14 cellular contexts compared by ENCODE assay signal in genomic region chr2:47250576-47251403, GRCh38.
A peak's percentile ranks its signal among the peaks of the same experiment; 100 is the strongest.
DNase-seq lines count a peak whose midpoint lies in the region; ATAC-seq, FAIRE-seq and TF ChIP-seq lines count a peak whose summit lies in the region.
"Had no signal": no experiment of that assay in that cellular context is flagged by ENCODE, and none has a peak within 500 bp of the region (broad histone marks: within the 10 kb centered on the region; RNA-seq: fewer than 3 reads in every experiment).

No MANE protein-coding gene starts in this region.

- H3K9me3 ChIP-seq in hepatocyte (ENCODE audit: low read depth), result no peaks in the 10 kb centered on the region
- H3K9me3 ChIP-seq: prostate gland had no signal

- H3K36me3 ChIP-seq in hepatocyte (replicated peaks; ENCODE audit: insufficient read depth, low read depth), result no peaks in the 10 kb centered on the region
- H3K36me3 ChIP-seq: prostate gland had no signal

- H3K4me2 ChIP-seq in hepatocyte, result no peak overlapping the region

- TF ChIP-seq POLR2A in NB4 (IDR thresholded peaks at IDR 0.05; ENCODE audit: extremely low read depth, insufficient read length), result no peak

- DNase-seq in DMS53 treated with DMSO at 0.1 percent for 48 hours (lab: John Stamatoyannopoulos, UW; ENCODE audit: unreplicated experiment), result peak; percentile 95
- DNase-seq in NB4 (ENCODE audit: low read depth), result peak; percentile 41
- peak; percentile 48 for DNase-seq in RCC 7860 (ENCODE audit: low spot score)
- DNase-seq in hepatocyte (ENCODE audit: low spot score), result peak; percentile 68
- no peak for DNase-seq in coronary artery (ENCODE audit: low spot score)
- DNase-seq in activated CD4-positive, alpha-beta T cell treated with anti-CD3 and anti-CD28 coated beads for 1 hour, result no peak
- DNase-seq in T1000 (lab: John Stamatoyannopoulos, UW), result no peak
- DNase-seq: NCI-H1436 treated with DMSO at 0.1 percent for 48 hours; stimulated activated CD4-positive, alpha-beta T cell treated with anti-CD3 and anti-CD28 coated beads, Interleukin-2, amount 100 ng/mL, for 24 hours; stimulated activated naive CD4-positive, alpha-beta T cell treated with Interleukin-2 at 50 U/mL for 16 hours had no signal

- TF ChIP-seq CTCF in NB4 (IDR thresholded peaks at IDR 0.05; ENCODE audit: low read depth, low read length), result no peak
- no peak for TF ChIP-seq CTCF in hepatocyte (IDR thresholded peaks at IDR 0.05; ENCODE audit: poor library complexity)
- no peak for TF ChIP-seq CTCF in coronary artery (IDR thresholded peaks at IDR 0.05)

- peak overlapping the region; percentile 54 for H3K27ac ChIP-seq in hepatocyte
- no peak overlapping the region for H3K27ac ChIP-seq in coronary artery
- H3K27ac ChIP-seq: prostate gland, SK-N-MC had no signal

- no peak for FAIRE-seq in RCC 7860 (lab: Jason Lieb, UNC)
- FAIRE-seq: endothelial cell of umbilical vein had no signal

- no peaks in the 10 kb centered on the region for H3K79me2 ChIP-seq in hepatocyte

- no peak for ATAC-seq in HG03442 (IDR thresholded peaks at IDR 0.05; ENCODE audit: unreplicated experiment)

- H2AFZ ChIP-seq in hepatocyte, result no peak overlapping the region

- H3K27me3 ChIP-seq in hepatocyte, result no peaks in the 10 kb centered on the region

- no peak overlapping the region for H3K4me3 ChIP-seq in NB4 (ENCODE audit: low read depth, low read length)
- no peak overlapping the region for H3K4me3 ChIP-seq in hepatocyte
- H3K4me3 ChIP-seq in coronary artery, result no peak overlapping the region
- H3K4me3 ChIP-seq: prostate gland, SK-N-MC had no signal

- H3K4me1 ChIP-seq in hepatocyte (ENCODE audit: insufficient read depth), result peaks cover 6% of the 10 kb centered on the region
- H3K4me1 ChIP-seq: prostate gland had no signal

- no peaks in the 10 kb centered on the region for H4K20me1 ChIP-seq in hepatocyte (ENCODE audit: insufficient read depth, poor library complexity, severe bottlenecking)

- 52% methylated on average over 11 of the region's 11 CpGs for WGBS in hepatocyte (ENCODE audit: low lambda C conversion rate, missing lambda C conversion rate)

- H3K9me2 ChIP-seq in hepatocyte (replicated peaks; ENCODE audit: insufficient read depth), result no peaks in the 10 kb centered on the region

Comparison
In these comparisons a context has a peak if more than half of its experiments do, and no peak if none do; other contexts are left out.
1. DNase-seq: peak in DMS53 treated with DMSO at 0.1 percent for 48 hours (single experiment), NB4 (single experiment), RCC 7860 (single experiment) and hepatocyte (single experiment); none in coronary artery (single experiment), activated CD4-positive, alpha-beta T cell treated with anti-CD3 and anti-CD28 coated beads for 1 hour (single experiment) and T1000 (single experiment).